28 cellular contexts compared by ENCODE assay signal in the genomic region with DNA sequence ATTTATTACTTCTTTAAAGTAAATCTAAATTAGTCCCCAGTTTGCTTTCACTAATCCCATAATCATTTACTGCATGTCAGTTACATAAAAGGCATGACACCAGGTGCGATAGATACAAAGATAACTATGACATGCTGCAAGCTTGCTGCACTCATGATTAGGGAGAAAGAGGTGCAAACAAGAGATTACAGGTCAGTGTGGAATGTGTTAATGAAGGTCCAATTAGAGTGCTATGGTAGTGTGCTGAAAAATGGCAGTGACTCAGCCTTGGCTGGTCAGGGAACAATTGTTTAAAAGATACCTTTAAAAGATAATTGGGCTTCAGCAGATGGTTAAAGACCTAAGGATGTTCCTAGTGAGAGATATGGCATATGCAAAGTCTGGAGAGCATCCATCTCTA.
"Had no signal": no experiment of that assay in that cellular context is flagged by ENCODE, and none has a peak within 500 bp of the region (broad histone marks: within the 10 kb centered on the region; RNA-seq: fewer than 3 reads in every experiment).

No MANE protein-coding gene starts in this region.

- H3K27ac ChIP-seq: left ventricle myocardium inferior, pancreas, prostate gland, skin epidermis, stomach, testis, thyroid gland, transverse colon, upper lobe of left lung, vagina had no signal

- H3K36me3 ChIP-seq: left ventricle myocardium inferior, pancreas, prostate gland, stomach, thyroid gland, transverse colon, upper lobe of left lung, vagina had no signal

- H3K27me3 Mint-ChIP-seq: stimulated activated naive B cell treated with anti-CD40 and anti-IgM and Interleukin-4, amounts not matched to agents 10 μg/mL and 1 μg/mL and 100 μg/mL, for 72 hours had no signal

- H3K4me1 Mint-ChIP-seq: stimulated activated naive B cell treated with anti-CD40 and anti-IgM and Interleukin-4, amounts not matched to agents 10 μg/mL and 1 μg/mL and 100 μg/mL, for 72 hours had no signal

- H3K4me3 Mint-ChIP-seq: naive thymus-derived CD4-positive, alpha-beta T cell; natural killer cell treated with Interleukin-12 subunit alpha and Interleukin-12 subunit beta and Interleukin-15 and Interleukin-18, amount 100 ng/mL, for 72 hours; stimulated activated naive B cell treated with anti-CD40 and anti-IgM and Interleukin-4, amounts not matched to agents 10 μg/mL and 1 μg/mL and 100 μg/mL, for 72 hours had no signal

- DNase-seq: hypothalamus; islet precursor cell; left ventricle myocardium inferior; midbrain; mucosa of descending colon; naive thymus-derived CD4-positive, alpha-beta T cell; nucleus accumbens; pancreas; posterior cingulate gyrus; retina; right cardiac atrium; stimulated activated CD4-positive, alpha-beta T cell treated with anti-CD3 and anti-CD28 coated beads, Interleukin-12 subunit alpha, Interleukin-12 subunit beta, amount 100 ng/mL, for 4 hours; stimulated activated CD4-positive, alpha-beta T cell treated with anti-CD3 and anti-CD28 coated beads, Interleukin-15, amount 100 ng/mL, for 24 hours; stimulated activated CD4-positive, alpha-beta T cell treated with anti-CD3 and anti-CD28 coated beads, Interleukin-2, amount 100 ng/mL, for 24 hours; stimulated activated CD4-positive, alpha-beta T cell treated with anti-CD3 and anti-CD28 coated beads, Interleukin-4, amount 100 ng/mL, for 1 hour; stimulated activated naive B cell treated with anti-CD40 and anti-IgM and Interleukin-4, amounts not matched to agents 10 μg/mL and 1 μg/mL and 100 μg/mL, for 72 hours; stimulated activated naive CD8-positive, alpha-beta T cell treated with anti-CD3 and anti-CD28 coated beads, Interleukin-15, Interleukin-2, amounts not matched to agents 100 U/mL and 50 U/mL, for 24 hours; stomach; testis; thyroid gland; transverse colon; upper lobe of left lung had no signal

- H3K4me1 ChIP-seq: prostate gland, testis, thyroid gland, upper lobe of left lung, vagina had no signal

- H3K9me3 ChIP-seq: mucosa of descending colon, pancreas, prostate gland, stomach, testis, thyroid gland, transverse colon, upper lobe of left lung, vagina had no signal

- H3K36me3 Mint-ChIP-seq: natural killer cell treated with Interleukin-12 subunit alpha and Interleukin-12 subunit beta and Interleukin-15 and Interleukin-18, amount 100 ng/mL, for 72 hours had no signal

- H3K27ac Mint-ChIP-seq: naive thymus-derived CD4-positive, alpha-beta T cell; natural killer cell treated with Interleukin-12 subunit alpha and Interleukin-12 subunit beta and Interleukin-15 and Interleukin-18, amount 100 ng/mL, for 72 hours; stimulated activated naive B cell treated with anti-CD40 and anti-IgM and Interleukin-4, amounts not matched to agents 10 μg/mL and 1 μg/mL and 100 μg/mL, for 72 hours had no signal

- ATAC-seq: mucosa of descending colon; naive thymus-derived CD4-positive, alpha-beta T cell; natural killer cell treated with Interleukin-12 subunit alpha and Interleukin-12 subunit beta and Interleukin-15 and Interleukin-18, amount 100 ng/mL, for 72 hours; pancreas; right cardiac atrium; sciatic nerve; stimulated activated naive B cell treated with anti-CD40 and anti-IgM and Interleukin-4, amounts not matched to agents 10 μg/mL and 1 μg/mL and 100 μg/mL, for 72 hours; stimulated activated naive CD8-positive, alpha-beta T cell treated with anti-CD3 and anti-CD28 coated beads, Interleukin-15, Interleukin-2, amounts not matched to agents 100 U/mL and 50 U/mL, for 24 hours had no signal

- H3K9me3 Mint-ChIP-seq: stimulated activated naive B cell treated with anti-CD40 and anti-IgM and Interleukin-4, amounts not matched to agents 10 μg/mL and 1 μg/mL and 100 μg/mL, for 72 hours had no signal

- H3K4me3 ChIP-seq: left ventricle myocardium inferior, lung, mucosa of descending colon, pancreas, prostate gland, skin epidermis, stomach, testis, thyroid gland, transverse colon, upper lobe of left lung, vagina had no signal

- H3K27me3 ChIP-seq: pancreas, stomach, testis, thyroid gland, transverse colon, upper lobe of left lung, vagina had no signal
